In the genomic region with DNA sequence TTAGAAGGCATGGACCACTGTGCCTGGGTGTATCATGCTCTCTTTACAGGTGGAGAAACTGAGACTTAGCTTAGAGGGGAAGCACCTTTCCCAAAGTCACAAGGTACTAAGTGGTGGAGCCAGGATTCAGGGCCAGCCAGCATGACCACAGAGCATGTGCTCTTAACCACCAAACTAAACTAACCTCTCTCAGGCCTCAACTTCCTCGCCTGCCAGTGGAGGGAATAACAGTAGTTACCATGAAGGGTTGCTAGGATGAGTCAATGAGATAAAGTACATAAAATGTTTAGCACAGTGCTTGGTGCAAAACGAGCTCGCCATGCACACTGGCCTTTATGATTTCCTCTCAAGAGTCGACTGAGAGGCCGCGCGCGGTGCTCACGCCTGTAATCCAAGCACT, we compare ENCODE assay signal across 17 cellular contexts. TPM values are rescaled to one million over a fixed set of nuclear protein-coding genes. Genes with fewer than 3 reads are reported as not detected.
DNase-seq lines count a peak whose midpoint lies in the region; ATAC-seq and TF ChIP-seq lines count a peak whose summit lies in the region.
"Had no signal": no experiment of that assay in that cellular context is flagged by ENCODE, and none has a peak within 500 bp of the region (broad histone marks: within the 10 kb centered on the region; RNA-seq: fewer than 3 reads in every experiment).

No MANE protein-coding gene starts in this region.

- H3K4me3 ChIP-seq in NB4 (ENCODE audit: low read depth, low read length) = no peak overlapping the region
- H3K4me3 ChIP-seq in foreskin fibroblast (ENCODE audit: low read depth in 1 of 2, low read length in 2 of 2) = no peak overlapping the region
- H3K4me3 ChIP-seq: A549, coronary artery, ovary, tibial artery had no signal

- H3K36me3 Mint-ChIP-seq in T-helper 1 cell treated with Interleukin-12 subunit alpha and Interleukin-12 subunit beta and Interleukin-4 antibody, amounts not matched to agents 30 μg/mL and 1 μg/mL, for 36 hours (ENCODE audit: low read depth) = peaks cover 1% of the 10 kb centered on the region
- H3K36me3 Mint-ChIP-seq: activated naive CD4-positive, alpha-beta T cell treated with anti-CD3 and anti-CD28 coated beads, Interleukin-2, amount 50 U/mL, for 24 hours had no signal

- TF ChIP-seq POLR2A in NB4 (IDR thresholded peaks at IDR 0.05; ENCODE audit: extremely low read depth, insufficient read length) = no peak

- H3K27me3 Mint-ChIP-seq in T-helper 1 cell treated with Interleukin-12 subunit alpha and Interleukin-12 subunit beta and Interleukin-4 antibody, amounts not matched to agents 30 μg/mL and 1 μg/mL, for 36 hours (ENCODE audit: low read depth) = no peaks in the 10 kb centered on the region
- H3K27me3 Mint-ChIP-seq: activated naive CD4-positive, alpha-beta T cell treated with anti-CD3 and anti-CD28 coated beads, Interleukin-2, amount 50 U/mL, for 24 hours had no signal

- H3K9me3 Mint-ChIP-seq in T-helper 1 cell treated with Interleukin-12 subunit alpha and Interleukin-12 subunit beta and Interleukin-4 antibody, amounts not matched to agents 30 μg/mL and 1 μg/mL, for 36 hours = no peaks in the 10 kb centered on the region
- H3K9me3 Mint-ChIP-seq: activated naive CD4-positive, alpha-beta T cell treated with anti-CD3 and anti-CD28 coated beads, Interleukin-2, amount 50 U/mL, for 24 hours had no signal

- no peak overlapping the region for H3K4me3 Mint-ChIP-seq in T-helper 1 cell treated with Interleukin-12 subunit alpha and Interleukin-12 subunit beta and Interleukin-4 antibody, amounts not matched to agents 30 μg/mL and 1 μg/mL, for 36 hours
- H3K4me3 Mint-ChIP-seq: activated naive CD4-positive, alpha-beta T cell treated with anti-CD3 and anti-CD28 coated beads, Interleukin-2, amount 50 U/mL, for 24 hours had no signal

- no peaks in the 10 kb centered on the region for H3K4me1 Mint-ChIP-seq in T-helper 1 cell treated with Interleukin-12 subunit alpha and Interleukin-12 subunit beta and Interleukin-4 antibody, amounts not matched to agents 30 μg/mL and 1 μg/mL, for 36 hours (ENCODE audit: low read depth)
- H3K4me1 Mint-ChIP-seq: activated naive CD4-positive, alpha-beta T cell treated with anti-CD3 and anti-CD28 coated beads, Interleukin-2, amount 50 U/mL, for 24 hours had no signal

- ATAC-seq in HG03097 (IDR thresholded peaks at IDR 0.05; ENCODE audit: low FRiP score, unreplicated experiment) = no peak
- ATAC-seq: A549, esophagus mucosa had no signal

- TF ChIP-seq CTCF in NB4 (IDR thresholded peaks at IDR 0.05; ENCODE audit: low read depth, low read length) (no peak), foreskin fibroblast (IDR thresholded peaks at IDR 0.05; ENCODE audit: low read depth, low read length) (no peak)

- DNase-seq in T-helper 1 cell (no peak), NB4 (ENCODE audit: low read depth) (peak; percentile 56), dermis blood vessel endothelial cell (peak; percentile 15), renal cortical epithelial cell (ENCODE audit: low read depth) (peak; percentile 78), SW 1271 (lab: John Stamatoyannopoulos, UW) (no peak), foreskin fibroblast (no peak)
- DNase-seq: DMS 273 treated with DMSO at 0.1 percent for 48 hours, Karpas-422, ovary, tibial artery, WERI-Rb-1 had no signal

- H3K27ac Mint-ChIP-seq in T-helper 1 cell treated with Interleukin-12 subunit alpha and Interleukin-12 subunit beta and Interleukin-4 antibody, amounts not matched to agents 30 μg/mL and 1 μg/mL, for 36 hours = peak overlapping the region; percentile 26
- H3K27ac Mint-ChIP-seq: activated naive CD4-positive, alpha-beta T cell treated with anti-CD3 and anti-CD28 coated beads, Interleukin-2, amount 50 U/mL, for 24 hours had no signal

RNA-seq across cellular contexts. Expression of a gene that starts 6.4 kb away (rescaled TPM):
- total RNA-seq in dermis blood vessel endothelial cell (193 and 439 TPM in 2 replicates), renal cortical epithelial cell (214 and 355 TPM in 2 replicates)

RNA-seq across cellular contexts. Expression of a gene that starts 17.5 kb away (rescaled TPM):
- total RNA-seq in dermis blood vessel endothelial cell (74.7 and 88.0 TPM in 2 replicates), renal cortical epithelial cell (26.5 and 42.2 TPM in 2 replicates)

RNA-seq across cellular contexts. Expression of a gene that starts 42.8 kb away (rescaled TPM):
- 162 and 166 TPM in 2 replicates for total RNA-seq in dermis blood vessel endothelial cell
- total RNA-seq in renal cortical epithelial cell = 159 and 234 TPM in 2 replicates

Comparison
In these comparisons a context has a peak if more than half of its experiments do, and no peak if none do; other contexts are left out.
1. DNase-seq: peak in NB4 (single experiment), dermis blood vessel endothelial cell (single experiment) and renal cortical epithelial cell (single experiment); none in T-helper 1 cell (0 of 5), SW 1271 (0 of 2) and foreskin fibroblast (0 of 2).